Comparison of ENCODE assay signal across 8 cellular contexts in genomic region chr3:64030741-64031140, GRCh38. TPM values are rescaled to one million over a fixed set of nuclear protein-coding genes. Genes with fewer than 3 reads are reported as not detected.
DNase-seq lines count a peak whose midpoint lies in the region; ATAC-seq and TF ChIP-seq lines count a peak whose summit lies in the region.

No MANE protein-coding gene starts in this region.

- H3K27ac ChIP-seq in AG04450 (ENCODE audit: low read depth, low read length) (no peak overlapping the region), coronary artery (no peak overlapping the region), right lobe of liver (no peak overlapping the region)

- H3K27me3 ChIP-seq in AG04450 (ENCODE audit: control insufficient read depth, insufficient read depth, low read length), result no peaks in the 10 kb centered on the region
- H3K27me3 ChIP-seq in right lobe of liver, result no peaks in the 10 kb centered on the region

- WGBS in right lobe of liver (ENCODE audit: insufficient coverage, low coverage, low lambda C conversion rate, missing lambda C conversion rate), result 2% methylated on average over 15 of the region's 16 CpGs

- ATAC-seq in GM18873 (IDR thresholded peaks at IDR 0.05; ENCODE audit: low FRiP score, unreplicated experiment) (peak; percentile 93), HG03139 (IDR thresholded peaks at IDR 0.05; ENCODE audit: unreplicated experiment) (peak; percentile 98), right lobe of liver (peak; percentile 96 to 99 (median 98))

- H3K9me3 ChIP-seq in AG04450 (ENCODE audit: control insufficient read depth, insufficient read depth, low read length), result peaks cover 3% of the 10 kb centered on the region; the same call in 1 of the 2 replicates
- H3K9me3 ChIP-seq in right lobe of liver, result no peaks in the 10 kb centered on the region

- CTCF ChIA-PET in AG04450 (lab: Charles Lee), result interaction anchor here (0.5 to 3.6 kb wide), 45 partner anchors 9 to 500 kb away, joined by 3 to 74 read pairs (median 4); partner anchors contain the start of gene PRICKLE2

- no peak for TF ChIP-seq POLR2A in right lobe of liver (IDR thresholded peaks at IDR 0.05)

- TF ChIP-seq CTCF in AG04450 (IDR thresholded peaks at IDR 0.05; ENCODE audit: low read depth, low read length) (peak; percentile 88), coronary artery (IDR thresholded peaks at IDR 0.05) (peak; percentile 81), right lobe of liver (IDR thresholded peaks at IDR 0.05) (peak; percentile 85 to 89 (median 86))

- intact Hi-C loops in right lobe of liver (cut with DNase I), result loop anchor here (5.0 to 10.0 kb wide), 3 partner anchors 364 to 457 kb away; no protein-coding TSS in a partner anchor

- H3K4me3 ChIP-seq in AG04450 (ENCODE audit: low read depth, low read length), result peak overlapping the region; percentile 42
- H3K4me3 ChIP-seq in coronary artery, result peak overlapping the region; percentile 64
- peak overlapping the region in 1 of 3 donors; percentile 33 for H3K4me3 ChIP-seq in right lobe of liver

- no peaks in the 10 kb centered on the region for H3K36me3 ChIP-seq in right lobe of liver

- DNase-seq in AG04450 (ENCODE audit: low read depth, low spot score) (no peak), NCI-H2227 (lab: John Stamatoyannopoulos, UW; ENCODE audit: unreplicated experiment) (peak; percentile 82), coronary artery (ENCODE audit: low spot score) (peak; percentile 74), right lobe of liver (peak; percentile 71 to 76 (median 72))
- DNase-seq in activated CD4-positive, alpha-beta T cell treated with anti-CD3 and anti-CD28 coated beads for 4 hours, result peak; percentile 77 to 80
- DNase-seq in stimulated activated CD4-positive, alpha-beta T cell treated with anti-CD3 and anti-CD28 coated beads, Interleukin-4, amount 100 ng/mL, for 48 hours (ENCODE audit: low read depth in 2 of 2), result peak; percentile 62 to 66

- H3K4me1 ChIP-seq in right lobe of liver, result peaks cover 0 to 6% (median 1%) of the 10 kb centered on the region in 4 donors

- POLR2A ChIA-PET in AG04450 (lab: Yijun Ruan, JAX), result no interaction called here

RNA-seq across cellular contexts. Expression of gene PSMD6, which starts 7.4 kb away (rescaled TPM):
- polyA plus RNA-seq in AG04450 (2011; rRNA removed), result 69.4 and 83.6 TPM in 2 replicates
- 25.9 and 38.0 TPM in 2 replicates for polyA minus RNA-seq in AG04450 (2011; rRNA and poly(A)+ RNA removed)
- 10 to 100 TPM; 33.1 to 41.9 (median 35.9) TPM for total RNA-seq in right lobe of liver
